ENCODE assay signal across 21 cellular contexts in genomic region chr2:188701836-188702235, GRCh38.
A peak's percentile ranks its signal among the peaks of the same experiment; 100 is the strongest.
DNase-seq lines count a peak whose midpoint lies in the region; ATAC-seq, FAIRE-seq and TF ChIP-seq lines count a peak whose summit lies in the region.
"Had no signal": no experiment of that assay in that cellular context is flagged by ENCODE, and none has a peak within 500 bp of the region (broad histone marks: within the 10 kb centered on the region; RNA-seq: fewer than 3 reads in every experiment).

No MANE protein-coding gene starts in this region.

- no peak overlapping the region for H2AFZ ChIP-seq in astrocyte (ENCODE audit: low read depth, low read length)
- no peak overlapping the region for H2AFZ ChIP-seq in mesenchymal stem cell (ENCODE audit: low read depth, low read length)
- H2AFZ ChIP-seq in HepG2 (ENCODE audit: low read length), result no peak overlapping the region

- H3K36me3 ChIP-seq in astrocyte (ENCODE audit: insufficient read depth, low read length) (no peaks in the 10 kb centered on the region), mesenchymal stem cell (ENCODE audit: control insufficient read depth in 1 of 2, insufficient read depth in 2 of 2, low read depth in 1 of 2, low read length in 2 of 2) (no peaks in the 10 kb centered on the region), HepG2 (replicated peaks in 1 of 2; ENCODE audit: control insufficient read depth in 1 of 2, insufficient read depth in 2 of 2, low read length in 2 of 2) (no peaks in the 10 kb centered on the region)
- H3K36me3 ChIP-seq: esophagus squamous epithelium, lower lobe of right lung, uterus had no signal

- H3K27me3 ChIP-seq in astrocyte (ENCODE audit: insufficient read depth, low read length) (no peaks in the 10 kb centered on the region), mesenchymal stem cell (ENCODE audit: control insufficient read depth in 1 of 2, insufficient read depth in 1 of 2, low read length in 2 of 2) (no peaks in the 10 kb centered on the region), HepG2 (ENCODE audit: control insufficient read depth in 1 of 2, insufficient read depth in 2 of 2, low read length in 2 of 2) (no peaks in the 10 kb centered on the region)
- H3K27me3 ChIP-seq: esophagus squamous epithelium, uterus had no signal

- no peak for FAIRE-seq in astrocyte (lab: Jason Lieb, UNC)
- no peak for FAIRE-seq in HepG2 (lab: Jason Lieb, UNC)

- H2BK5ac ChIP-seq in mesenchymal stem cell (ENCODE audit: low read depth, low read length, poor library complexity, severe bottlenecking), result no peak overlapping the region

- no peak overlapping the region for H3K14ac ChIP-seq in mesenchymal stem cell (ENCODE audit: low read length in 2 of 2)

- POLR2A ChIA-PET in HepG2 (lab: Yijun Ruan, JAX), result no interaction called here

- no peak for TF ChIP-seq RAD21 in HepG2 (CRISPR knock-in tag; IDR thresholded peaks at IDR 0.05)

- intact Hi-C loops in HepG2 (cut with micrococcal nuclease; ENCODE audit: unreplicated experiment), result no loop called here
- intact Hi-C loops in activated CD4-positive, alpha-beta T cell treated with anti-CD3 and anti-CD28 coated beads, Interleukin-2, amount 10 ng/mL, durations not matched to agents 24 days and 14 days (cut with micrococcal nuclease), result no loop called here

- BruUV-seq in HepG2 (replicated peaks; lab: Mats Ljungman, UMichigan), result no TSS peak

- H3K9me3 Mint-ChIP-seq in astrocyte (ENCODE audit: unreplicated experiment), result peaks cover 4% of the 10 kb centered on the region
- no peaks in the 10 kb centered on the region for H3K9me3 Mint-ChIP-seq in stimulated activated naive B cell treated with anti-CD40 and anti-IgM and Interleukin-4, amounts not matched to agents 10 μg/mL and 1 μg/mL and 100 μg/mL, for 72 hours
- no peaks in the 10 kb centered on the region for H3K9me3 Mint-ChIP-seq in activated CD4-positive, alpha-beta T cell treated with anti-CD3 and anti-CD28 coated beads, Interleukin-2, amount 10 ng/mL, durations not matched to agents 24 days and 14 days

- no peak overlapping the region for H3K27ac ChIP-seq in astrocyte (ENCODE audit: low read depth, low read length)
- no peak overlapping the region for H3K27ac ChIP-seq in mesenchymal stem cell (ENCODE audit: low read length, poor library complexity, severe bottlenecking)
- no peak overlapping the region for H3K27ac ChIP-seq in HepG2 (ENCODE audit: extremely low read length, insufficient read depth, low read length)
- H3K27ac ChIP-seq: coronary artery, esophagus squamous epithelium, lower lobe of right lung, uterus had no signal

- CTCF ChIA-PET in HepG2 (lab: Yijun Ruan, JAX; ENCODE audit: low intra/inter-chr PET ratio, low total read pairs), result no interaction called here

- TF ChIP-seq CTCF in astrocyte (IDR thresholded peaks at IDR 0.05; ENCODE audit: insufficient read depth, low read depth, low read length) (no peak), HepG2 (CRISPR knock-in tag; IDR thresholded peaks at IDR 0.05) (no peak)

- no peak overlapping the region for H3K18ac ChIP-seq in mesenchymal stem cell (ENCODE audit: low read depth in 1 of 2, low read length in 2 of 2)

- H3K4me1 ChIP-seq in astrocyte (ENCODE audit: insufficient read depth, low read length), result peaks cover 4% of the 10 kb centered on the region
- no peaks in the 10 kb centered on the region for H3K4me1 ChIP-seq in mesenchymal stem cell (ENCODE audit: control insufficient read depth, insufficient read depth, low read depth, low read length)
- no peaks in the 10 kb centered on the region for H3K4me1 ChIP-seq in HepG2 (ENCODE audit: insufficient read depth, low read length)
- H3K4me1 ChIP-seq: esophagus squamous epithelium, lower lobe of right lung, uterus had no signal

- H3K4me3 ChIP-seq in astrocyte (ENCODE audit: insufficient read depth, low read depth, low read length), result no peak overlapping the region
- H3K4me3 ChIP-seq in mesenchymal stem cell (ENCODE audit: insufficient read depth in 1 of 2, low read depth in 1 of 2, low read length in 2 of 2), result no peak overlapping the region
- H3K4me3 ChIP-seq in HepG2 (replicated peaks in 1 of 3; ENCODE audit: insufficient read depth in 1 of 3, low read depth in 2 of 3, low read length in 3 of 3), result no peak overlapping the region
- H3K4me3 ChIP-seq: coronary artery, esophagus squamous epithelium, lower lobe of right lung, uterus had no signal

- H4K20me1 ChIP-seq in astrocyte (ENCODE audit: insufficient read depth, low read length), result no peaks in the 10 kb centered on the region
- H4K20me1 ChIP-seq in HepG2 (ENCODE audit: insufficient read depth, low read length), result no peaks in the 10 kb centered on the region

- no peak for TF ChIP-seq POLR2A in HepG2 (IDR thresholded peaks at IDR 0.05; ENCODE audit: insufficient read depth in 1 of 2, low read depth in 2 of 2, low read length in 2 of 2)

- no peak overlapping the region for H4K8ac ChIP-seq in mesenchymal stem cell (ENCODE audit: low read length)

- H3K4me2 ChIP-seq in astrocyte (ENCODE audit: low read length) (no peak overlapping the region), mesenchymal stem cell (ENCODE audit: low read length, poor library complexity, severe bottlenecking) (no peak overlapping the region), HepG2 (ENCODE audit: low read depth, low read length) (no peak overlapping the region)

- no peak overlapping the region for H3K4me3 Mint-ChIP-seq in astrocyte (ENCODE audit: unreplicated experiment)
- no peak overlapping the region for H3K4me3 Mint-ChIP-seq in stimulated activated naive B cell treated with anti-CD40 and anti-IgM and Interleukin-4, amounts not matched to agents 10 μg/mL and 1 μg/mL and 100 μg/mL, for 72 hours
- no peak overlapping the region for H3K4me3 Mint-ChIP-seq in activated CD4-positive, alpha-beta T cell treated with anti-CD3 and anti-CD28 coated beads, Interleukin-2, amount 10 ng/mL, durations not matched to agents 24 days and 14 days
- H3K4me3 Mint-ChIP-seq: activated naive CD8-positive, alpha-beta T cell treated with anti-CD3 and anti-CD28 coated beads, Interleukin-2, amount 10 ng/mL, durations not matched to agents 7 days and 5 days; CD4-positive, alpha-beta memory T cell; H9; natural killer cell treated with Interleukin-12 subunit alpha and Interleukin-12 subunit beta and Interleukin-15 and Interleukin-18, amount 100 ng/mL, for 72 hours had no signal

- no CpG with 5 or more reads among the region's 2 CpGs for WGBS in mesenchymal stem cell
- WGBS in HepG2 (ENCODE audit: low lambda C conversion rate), result 10% methylated on average over 2 of the region's 2 CpGs

- DNase-seq in astrocyte (ENCODE audit: low read depth) (peak; percentile 65), mesenchymal stem cell (peak; percentile 70), HepG2 (ENCODE audit: low spot score) (no peak), AG20443 (ENCODE audit: low spot score) (no peak)
- no peak for DNase-seq in stimulated activated naive B cell treated with anti-CD40 and anti-IgM and Interleukin-4, amounts not matched to agents 10 μg/mL and 1 μg/mL and 100 μg/mL, for 72 hours
- DNase-seq in activated CD4-positive, alpha-beta T cell treated with anti-CD3 and anti-CD28 coated beads, Interleukin-2, amount 10 ng/mL, durations not matched to agents 24 days and 14 days, result no peak
- DNase-seq: activated CD4-positive, CD25-positive, alpha-beta regulatory T cell treated with anti-CD3 and anti-CD28 coated beads, Interleukin-2, amount 50 U/mL, for 72 hours; activated naive CD8-positive, alpha-beta T cell treated with anti-CD3 and anti-CD28 coated beads, Interleukin-2, amount 10 ng/mL, durations not matched to agents 7 days and 5 days; CD4-positive, alpha-beta memory T cell; esophagus squamous epithelium; H9; lower lobe of right lung; NCI-H1417 treated with DMSO at 0.1 percent for 48 hours; NCI-H446; stimulated activated naive CD4-positive, alpha-beta T cell; uterus had no signal

- no peak overlapping the region for H4K91ac ChIP-seq in mesenchymal stem cell (ENCODE audit: low read length)

- no peak overlapping the region for H2BK12ac ChIP-seq in mesenchymal stem cell (ENCODE audit: low read length in 2 of 2)

- peak overlapping the region; percentile 20 for H3K27ac Mint-ChIP-seq in astrocyte (ENCODE audit: unreplicated experiment)
- no peak overlapping the region for H3K27ac Mint-ChIP-seq in stimulated activated naive B cell treated with anti-CD40 and anti-IgM and Interleukin-4, amounts not matched to agents 10 μg/mL and 1 μg/mL and 100 μg/mL, for 72 hours
- H3K27ac Mint-ChIP-seq in activated CD4-positive, alpha-beta T cell treated with anti-CD3 and anti-CD28 coated beads, Interleukin-2, amount 10 ng/mL, durations not matched to agents 24 days and 14 days, result no peak overlapping the region
- H3K27ac Mint-ChIP-seq: activated naive CD8-positive, alpha-beta T cell treated with anti-CD3 and anti-CD28 coated beads, Interleukin-2, amount 10 ng/mL, durations not matched to agents 7 days and 5 days; CD4-positive, alpha-beta memory T cell; H9; natural killer cell treated with Interleukin-12 subunit alpha and Interleukin-12 subunit beta and Interleukin-15 and Interleukin-18, amount 100 ng/mL, for 72 hours had no signal

- H3K9me3 ChIP-seq in astrocyte (ENCODE audit: insufficient read depth, low read depth, low read length) (no peaks in the 10 kb centered on the region), mesenchymal stem cell (ENCODE audit: control insufficient read depth, low read length) (no peaks in the 10 kb centered on the region), HepG2 (ENCODE audit: low read length) (no peaks in the 10 kb centered on the region)
- H3K9me3 ChIP-seq: esophagus squamous epithelium, lower lobe of right lung, uterus had no signal

- no peaks in the 10 kb centered on the region for H3K27me3 Mint-ChIP-seq in astrocyte (ENCODE audit: low read depth, unreplicated experiment)
- H3K27me3 Mint-ChIP-seq in stimulated activated naive B cell treated with anti-CD40 and anti-IgM and Interleukin-4, amounts not matched to agents 10 μg/mL and 1 μg/mL and 100 μg/mL, for 72 hours, result no peaks in the 10 kb centered on the region
- no peaks in the 10 kb centered on the region for H3K27me3 Mint-ChIP-seq in activated CD4-positive, alpha-beta T cell treated with anti-CD3 and anti-CD28 coated beads, Interleukin-2, amount 10 ng/mL, durations not matched to agents 24 days and 14 days
- H3K27me3 Mint-ChIP-seq: activated naive CD8-positive, alpha-beta T cell treated with anti-CD3 and anti-CD28 coated beads, Interleukin-2, amount 10 ng/mL, durations not matched to agents 7 days and 5 days; CD4-positive, alpha-beta memory T cell; natural killer cell treated with Interleukin-12 subunit alpha and Interleukin-12 subunit beta and Interleukin-15 and Interleukin-18, amount 100 ng/mL, for 72 hours had no signal

- H3K23ac ChIP-seq in mesenchymal stem cell (ENCODE audit: low read length in 2 of 2), result no peak overlapping the region

- peaks cover 12% of the 10 kb centered on the region for H3K4me1 Mint-ChIP-seq in astrocyte (ENCODE audit: low read depth, unreplicated experiment)
- no peaks in the 10 kb centered on the region for H3K4me1 Mint-ChIP-seq in stimulated activated naive B cell treated with anti-CD40 and anti-IgM and Interleukin-4, amounts not matched to agents 10 μg/mL and 1 μg/mL and 100 μg/mL, for 72 hours
- no peaks in the 10 kb centered on the region for H3K4me1 Mint-ChIP-seq in activated CD4-positive, alpha-beta T cell treated with anti-CD3 and anti-CD28 coated beads, Interleukin-2, amount 10 ng/mL, durations not matched to agents 24 days and 14 days
- H3K4me1 Mint-ChIP-seq: activated naive CD8-positive, alpha-beta T cell treated with anti-CD3 and anti-CD28 coated beads, Interleukin-2, amount 10 ng/mL, durations not matched to agents 7 days and 5 days; CD4-positive, alpha-beta memory T cell; H9 had no signal

- no peak overlapping the region for H2BK15ac ChIP-seq in mesenchymal stem cell (ENCODE audit: low read depth, poor library complexity, severe bottlenecking)

- TF ChIP-seq EP300 in HepG2 (IDR thresholded peaks at IDR 0.05; ENCODE audit: low read depth in 2 of 2, low read length in 2 of 2), result no peak
- TF ChIP-seq EP300 in HepG2 (CRISPR knock-in tag; IDR thresholded peaks at IDR 0.05; ENCODE audit: borderline replicate concordance), result no peak

- H3K9ac ChIP-seq in astrocyte (ENCODE audit: low read length) (no peak overlapping the region), mesenchymal stem cell (ENCODE audit: low read length) (no peak overlapping the region), HepG2 (ENCODE audit: insufficient read depth, low read depth, low read length) (no peak overlapping the region)

- H2BK120ac ChIP-seq in mesenchymal stem cell (ENCODE audit: low read depth, low read length), result no peak overlapping the region

- no peaks in the 10 kb centered on the region for H3K36me3 Mint-ChIP-seq in astrocyte (ENCODE audit: low read depth, unreplicated experiment)
- H3K36me3 Mint-ChIP-seq in stimulated activated naive B cell treated with anti-CD40 and anti-IgM and Interleukin-4, amounts not matched to agents 10 μg/mL and 1 μg/mL and 100 μg/mL, for 72 hours, result no peaks in the 10 kb centered on the region
- H3K36me3 Mint-ChIP-seq in activated CD4-positive, alpha-beta T cell treated with anti-CD3 and anti-CD28 coated beads, Interleukin-2, amount 10 ng/mL, durations not matched to agents 24 days and 14 days (ENCODE audit: low read depth), result no peaks in the 10 kb centered on the region
- H3K36me3 Mint-ChIP-seq: activated naive CD8-positive, alpha-beta T cell treated with anti-CD3 and anti-CD28 coated beads, Interleukin-2, amount 10 ng/mL, durations not matched to agents 7 days and 5 days; CD4-positive, alpha-beta memory T cell had no signal

- H3K4ac ChIP-seq in mesenchymal stem cell (ENCODE audit: low read depth in 1 of 2, low read length in 2 of 2), result no peak overlapping the region

- H3K79me2 ChIP-seq in astrocyte (ENCODE audit: insufficient read depth, low read length) (no peaks in the 10 kb centered on the region), HepG2 (ENCODE audit: insufficient read depth, low read length) (no peaks in the 10 kb centered on the region)

- no peaks in the 10 kb centered on the region for H3K79me1 ChIP-seq in mesenchymal stem cell (replicated peaks; ENCODE audit: low read length, poor library complexity, severe bottlenecking)

- H2AK5ac ChIP-seq in mesenchymal stem cell (ENCODE audit: low read length, severe bottlenecking), result no peak overlapping the region

- ATAC-seq in GM18870 (IDR thresholded peaks at IDR 0.05; ENCODE audit: unreplicated experiment), result peak; percentile 84
- peak; percentile 86 for ATAC-seq in HG03457 (IDR thresholded peaks at IDR 0.05; ENCODE audit: unreplicated experiment)
- ATAC-seq in HepG2, result no peak
- no peak for ATAC-seq in stimulated activated naive B cell treated with anti-CD40 and anti-IgM and Interleukin-4, amounts not matched to agents 10 μg/mL and 1 μg/mL and 100 μg/mL, for 72 hours (replicated peaks)
- ATAC-seq: lower lobe of right lung; natural killer cell treated with Interleukin-12 subunit alpha and Interleukin-12 subunit beta and Interleukin-15 and Interleukin-18, amount 100 ng/mL, for 72 hours; sciatic nerve had no signal

- in situ Hi-C loops in HepG2 (cut with HindIII; ENCODE audit: extremely low pct_ligation_motif_present, low pct_unique_long_range_greater_than_20kb), result no loop called here

Comparison
In these comparisons a context has a peak if more than half of its experiments do, and no peak if none do; other contexts are left out.
1. ATAC-seq: peak in GM18870 (single experiment) and HG03457 (single experiment); none in HepG2 (single experiment) and stimulated activated naive B cell treated with anti-CD40 and anti-IgM and Interleukin-4, amounts not matched to agents 10 μg/mL and 1 μg/mL and 100 μg/mL, for 72 hours (0 of 2).
2. DNase-seq: peak in astrocyte (single experiment) and mesenchymal stem cell (single experiment); none in HepG2 (single experiment), stimulated activated naive B cell treated with anti-CD40 and anti-IgM and Interleukin-4, amounts not matched to agents 10 μg/mL and 1 μg/mL and 100 μg/mL, for 72 hours (single experiment), AG20443 (single experiment) and activated CD4-positive, alpha-beta T cell treated with anti-CD3 and anti-CD28 coated beads, Interleukin-2, amount 10 ng/mL, durations not matched to agents 24 days and 14 days (single experiment).